In genomic region chr7:137592232-137592896, GRCh38 we compare ENCODE assay signal across 8 cellular contexts.
DNase-seq lines count a peak whose midpoint lies in the region; ATAC-seq and TF ChIP-seq lines count a peak whose summit lies in the region.

No MANE protein-coding gene starts in this region.

- peaks cover 5% of the 10 kb centered on the region; the same call in 1 of the 2 replicates for H3K9me1 ChIP-seq in IMR-90 (ENCODE audit: insufficient read depth, low read length)

- peak overlapping the region; percentile 60; the same call in 1 of the 2 replicates for H3K4me2 ChIP-seq in IMR-90 (ENCODE audit: low read depth, low read length)

- intact Hi-C loops in IMR-90 (cut with micrococcal nuclease): loop anchor here (1.0 to 10.0 kb wide), 12 partner anchors 138 to 1475 kb away; partner anchors contain the start of genes CHRM2 and PTN

- peak overlapping the region; percentile 96 for H2BK120ac ChIP-seq in IMR-90 (ENCODE audit: low read depth, low read length)

- peak overlapping the region; percentile 92 for H2BK5ac ChIP-seq in IMR-90 (ENCODE audit: low read depth, low read length, poor library complexity, severe bottlenecking)

- H4K91ac ChIP-seq in IMR-90 (ENCODE audit: insufficient read depth, low read depth, low read length): peak overlapping the region; percentile 95

- CTCF ChIA-PET in IMR-90 (lab: Yijun Ruan, JAX): interaction anchor here (0.6 to 3.5 kb wide), 17 partner anchors 34 to 1463 kb away, joined by 3 to 34 read pairs (median 3); no protein-coding TSS in a partner anchor

- no peak overlapping the region for H2AK9ac ChIP-seq in IMR-90 (replicated peaks; ENCODE audit: low read depth, low read length, poor library complexity)

- H2AK5ac ChIP-seq in IMR-90 (ENCODE audit: low read depth, low read length): peak overlapping the region; percentile 52

- DNase-seq in DMS 273 treated with DMSO at 0.1 percent for 48 hours (lab: John Stamatoyannopoulos, UW) (peak; percentile 47), IMR-90 (peak; percentile 84), OCI-M1 (lab: John Stamatoyannopoulos, UW) (peak; percentile 48), ecto neural progenitor cell (ENCODE audit: low spot score) (peak; percentile 72), lung (ENCODE audit: low spot score) (peak; percentile 45), GM19238 (ENCODE audit: insufficient read length, low spot score) (no peak)
- no peak for DNase-seq in stimulated activated CD4-positive, alpha-beta T cell treated with anti-CD3 and anti-CD28 coated beads, Interleukin-4, amount 100 ng/mL, for 4 hours

- peak overlapping the region; percentile 96 for H3K18ac ChIP-seq in IMR-90 (ENCODE audit: low read depth, low read length)

- peak; percentile 66 for TF ChIP-seq POLR2A in IMR-90 (IDR thresholded peaks at IDR 0.05; ENCODE audit: low read depth, low read length)

- peak overlapping the region; percentile 95 for H3K4ac ChIP-seq in IMR-90 (ENCODE audit: low read depth, low read length)

- 0% methylated on average over 3 of the region's 6 CpGs; no CpG with 5 or more reads in 1 of the 2 experiments for WGBS in IMR-90 (ENCODE audit: extremely low coverage in 2 of 2, insufficient read length in 1 of 2), 2 experiments
- 37 to 58% methylated on average over 6 of the region's 6 CpGs for WGBS in lung, 2 donors

- BruUV-seq in IMR-90 (replicated peaks; lab: Mats Ljungman, UMichigan): no TSS peak

- H3K9me3 ChIP-seq in IMR-90 (ENCODE audit: control insufficient read depth, insufficient read depth, low read length) (no peaks in the 10 kb centered on the region), lung (ENCODE audit: control insufficient read depth in 2 of 2, insufficient read depth in 1 of 2, low read length in 1 of 2) (no peaks in the 10 kb centered on the region)

- H4K20me1 ChIP-seq in IMR-90 (ENCODE audit: insufficient read depth, low read length): no peaks in the 10 kb centered on the region

- POLR2A ChIA-PET in IMR-90 (lab: Charles Lee; ENCODE audit: unreplicated experiment): interaction anchor here (1.5 kb wide), 1 partner anchor 137 kb away, joined by 10 read pairs; no protein-coding TSS in a partner anchor

- peak overlapping the region; percentile 82 for H3K14ac ChIP-seq in IMR-90 (replicated peaks; ENCODE audit: low read depth, low read length)

- peak; percentile 69 for ATAC-seq in GM19455 (IDR thresholded peaks at IDR 0.05; ENCODE audit: unreplicated experiment)
- ATAC-seq in IMR-90 (ENCODE audit: low read depth): peak; percentile 88
- peak; percentile 62 for ATAC-seq in lung (ENCODE audit: insufficient read depth, low FRiP score)

- H2BK20ac ChIP-seq in IMR-90 (ENCODE audit: low read depth, low read length): peak overlapping the region; percentile 96

- H4K5ac ChIP-seq in IMR-90 (ENCODE audit: low read depth, low read length): peak overlapping the region; percentile 86; the same call in 1 of the 2 replicates

- H3K4me3 ChIP-seq in IMR-90 (ENCODE audit: insufficient read depth, low read depth, low read length): no peak overlapping the region
- H3K4me3 ChIP-seq in lung: no peak overlapping the region

- H3K4me1 ChIP-seq in IMR-90 (ENCODE audit: control insufficient read depth, insufficient read depth, low read length): peaks cover 17% of the 10 kb centered on the region
- H3K4me1 ChIP-seq in lung (ENCODE audit: control insufficient read depth in 2 of 2, insufficient read depth in 2 of 2, low read length in 2 of 2): no peaks in the 10 kb centered on the region

- no peak overlapping the region for H2AFZ ChIP-seq in IMR-90 (replicated peaks; ENCODE audit: low read length, poor library complexity)

- peak overlapping the region; percentile 74; the same call in 1 of the 2 replicates for H3K23ac ChIP-seq in IMR-90 (ENCODE audit: low read depth, low read length)

- H3K27ac ChIP-seq in IMR-90 (ENCODE audit: insufficient read depth, low read length) (peak overlapping the region; percentile 91), lung (ENCODE audit: low read depth in 1 of 2, low read length in 1 of 2) (no peak overlapping the region)

- in situ Hi-C loops in IMR-90 (cut with MboI; ENCODE audit: low sequenced_read_pairs): loop anchor here (25.0 kb wide), 1 partner anchor 1180 kb away; no protein-coding TSS in a partner anchor

- H3K27me3 ChIP-seq in IMR-90 (ENCODE audit: control insufficient read depth, insufficient read depth, low read length) (no peaks in the 10 kb centered on the region), lung (ENCODE audit: control insufficient read depth, insufficient read depth) (no peaks in the 10 kb centered on the region)

- TF ChIP-seq CTCF in IMR-90 (conservative IDR thresholded peaks at IDR 0.05; ENCODE audit: low read depth, low read length) (peak; percentile 93), lung (IDR thresholded peaks at IDR 0.05; ENCODE audit: control extremely low read depth, extremely low read depth) (peak; percentile 43)

- dilution Hi-C loops in IMR-90 (cut with HindIII; ENCODE audit: low sequenced_read_pairs, unreplicated experiment): no loop called here

- H3K36me3 ChIP-seq in IMR-90 (ENCODE audit: control insufficient read depth, insufficient read depth, low read length) (no peaks in the 10 kb centered on the region), lung (ENCODE audit: control insufficient read depth in 2 of 2, insufficient read depth in 2 of 2, low read length in 2 of 2) (no peaks in the 10 kb centered on the region)

- H3K9ac ChIP-seq in IMR-90 (ENCODE audit: low read depth, low read length): peak overlapping the region; percentile 33

- H2BK15ac ChIP-seq in IMR-90 (ENCODE audit: low read depth, low read length): peak overlapping the region; percentile 26; the same call in 2 of the 3 replicates

- peaks cover 0 to 16% of the 10 kb centered on the region in 2 experiments; a peak in 2 of 4 replicates for H3K79me1 ChIP-seq in IMR-90 (ENCODE audit: low read depth in 1 of 2, low read length in 2 of 2)

- peak; percentile 100 for TF ChIP-seq RAD21 in IMR-90 (IDR thresholded peaks at IDR 0.05; ENCODE audit: low read length)

- peak overlapping the region; percentile 77 to 92 for H4K8ac ChIP-seq in IMR-90 (ENCODE audit: low read depth in 2 of 2, low read length in 2 of 2)

- H3K56ac ChIP-seq in IMR-90 (ENCODE audit: extremely low read depth, insufficient read depth, low read length): peak overlapping the region; percentile 89; the same call in 1 of the 2 replicates

TF ChIP-seq in IMR-90, 13 proteins besides CTCF, POLR2A, EP300 and RAD21:
- no peak for TF ChIP-seq RCOR1 (IDR thresholded peaks at IDR 0.05; ENCODE audit: insufficient replicate concordance, low read length)
- peak; percentile 94 for TF ChIP-seq SMC3 (IDR thresholded peaks at IDR 0.05; ENCODE audit: low read depth, low read length)
- TF ChIP-seq MAFK (IDR thresholded peaks at IDR 0.05; ENCODE audit: low read depth, low read length): no peak
- TF ChIP-seq CEBPB (IDR thresholded peaks at IDR 0.05; ENCODE audit: low read depth, low read length): 0 out of 2 replicates have a peak, but pooled peaks have one; percentile 16
- TF ChIP-seq NFE2L2 (IDR thresholded peaks at IDR 0.05; ENCODE audit: low read depth, low read length): peak; percentile 28; the same call in 1 of the 2 replicates
- TF ChIP-seq CHD1 (IDR thresholded peaks at IDR 0.05; ENCODE audit: low read depth, low read length): no peak; the same call in 1 of the 2 replicates
- no peak for TF ChIP-seq USF2 (IDR thresholded peaks at IDR 0.05; ENCODE audit: low read depth, low read length)
- TF ChIP-seq RFX5 (IDR thresholded peaks at IDR 0.05; ENCODE audit: low read depth, low read length): no peak
- TF ChIP-seq BHLHE40 (IDR thresholded peaks at IDR 0.05; ENCODE audit: low read depth, low read length): no peak
- TF ChIP-seq MAZ (IDR thresholded peaks at IDR 0.05; ENCODE audit: borderline replicate concordance, low read depth, low read length): no peak
- TF ChIP-seq MXI1 (IDR thresholded peaks at IDR 0.05; ENCODE audit: borderline replicate concordance, low read depth, low read length): no peak; the same call in 1 of the 2 replicates
- TF ChIP-seq, protein P1, sequence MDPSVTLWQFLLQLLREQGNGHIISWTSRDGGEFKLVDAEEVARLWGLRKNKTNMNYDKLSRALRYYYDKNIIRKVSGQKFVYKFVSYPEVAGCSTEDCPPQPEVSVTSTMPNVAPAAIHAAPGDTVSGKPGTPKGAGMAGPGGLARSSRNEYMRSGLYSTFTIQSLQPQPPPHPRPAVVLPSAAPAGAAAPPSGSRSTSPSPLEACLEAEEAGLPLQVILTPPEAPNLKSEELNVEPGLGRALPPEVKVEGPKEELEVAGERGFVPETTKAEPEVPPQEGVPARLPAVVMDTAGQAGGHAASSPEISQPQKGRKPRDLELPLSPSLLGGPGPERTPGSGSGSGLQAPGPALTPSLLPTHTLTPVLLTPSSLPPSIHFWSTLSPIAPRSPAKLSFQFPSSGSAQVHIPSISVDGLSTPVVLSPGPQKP (IDR thresholded peaks at IDR 0.05; ENCODE audit: borderline replicate concordance, low read depth, low read length): no peak
- no peak for TF ChIP-seq FOS (IDR thresholded peaks at IDR 0.05; ENCODE audit: low read depth, low read length)

Comparison
In these comparisons a context has a peak if more than half of its experiments do, and no peak if none do; other contexts are left out.
1. DNase-seq: peak in DMS 273 treated with DMSO at 0.1 percent for 48 hours (single experiment), IMR-90 (single experiment), OCI-M1 (single experiment), ecto neural progenitor cell (single experiment) and lung (single experiment); none in GM19238 (single experiment) and stimulated activated CD4-positive, alpha-beta T cell treated with anti-CD3 and anti-CD28 coated beads, Interleukin-4, amount 100 ng/mL, for 4 hours (0 of 2).
2. Peak in every context shown above with its lines, with median percentiles within 50 percentile points of each other: ATAC-seq.